Comparison of ENCODE assay signal across 8 cellular contexts in genomic region chr1:48916121-48917069, GRCh38.
DNase-seq lines count a peak whose midpoint lies in the region; ATAC-seq, FAIRE-seq and TF ChIP-seq lines count a peak whose summit lies in the region.

No MANE protein-coding gene starts in this region.

- POLR2A ChIA-PET in AG04450 (lab: Yijun Ruan, JAX) = no interaction called here

- TF ChIP-seq CTCF in AG04450 (IDR thresholded peaks at IDR 0.05; ENCODE audit: low read depth, low read length) (peak; percentile 53), GM23338 (conservative IDR thresholded peaks at IDR 0.05; ENCODE audit: low read depth in 2 of 2) (peak; percentile 61 to 68), bronchial epithelial cell (IDR thresholded peaks at IDR 0.05; ENCODE audit: insufficient read depth, low read length, severe bottlenecking) (peak; percentile 53)

- H4K20me1 ChIP-seq in GM23338 (replicated peaks; ENCODE audit: insufficient read depth) = no peaks in the 10 kb centered on the region

- ATAC-seq in GM23338 (peak; percentile 99), HG02852 (IDR thresholded peaks at IDR 0.05; ENCODE audit: unreplicated experiment) (no peak), GM19455 (IDR thresholded peaks at IDR 0.05; ENCODE audit: unreplicated experiment) (no peak), HG02571 (IDR thresholded peaks at IDR 0.05; ENCODE audit: unreplicated experiment) (no peak)

- FAIRE-seq in bronchial epithelial cell (lab: Jason Lieb, UNC) = no peak

- CTCF ChIA-PET in AG04450 (lab: Charles Lee) = interaction anchor here (0.6 kb wide), 1 partner anchor 1423 kb away, joined by 3 read pairs; no protein-coding TSS in a partner anchor

- no peaks in the 10 kb centered on the region for H3K27me3 Mint-ChIP-seq in GM23338 (ENCODE audit: insufficient read depth, low read depth, poor library complexity)

- H3K27me3 ChIP-seq in AG04450 (ENCODE audit: control insufficient read depth, insufficient read depth, low read length) (no peaks in the 10 kb centered on the region), GM23338 (ENCODE audit: insufficient read depth) (no peaks in the 10 kb centered on the region), bronchial epithelial cell (ENCODE audit: control insufficient read depth, insufficient read depth, low read length) (no peaks in the 10 kb centered on the region)

- H3K4me3 Mint-ChIP-seq in GM23338 = no peak overlapping the region

- no peaks in the 10 kb centered on the region for H3K36me3 Mint-ChIP-seq in GM23338 (ENCODE audit: low read depth)

- DNase-seq in AG04450 (ENCODE audit: low read depth, low spot score) (no peak), GM23338 (ENCODE audit: low spot score) (peak; percentile 84), NCI-H446 treated with DMSO at 0.1 percent for 48 hours (lab: John Stamatoyannopoulos, UW) (peak; percentile 53), bronchial epithelial cell (ENCODE audit: low read depth) (peak; percentile 66), midbrain (lab: John Stamatoyannopoulos, UW) (peak; percentile 40)

- no peak overlapping the region for H3K27ac ChIP-seq in AG04450 (ENCODE audit: low read depth, low read length)
- H3K27ac ChIP-seq in GM23338 (ENCODE audit: low read depth) = no peak overlapping the region

- H3K4me1 Mint-ChIP-seq in GM23338 = peaks cover 9% of the 10 kb centered on the region; the same call in 2 of the 3 replicates

- H3K9me3 ChIP-seq in AG04450 (ENCODE audit: control insufficient read depth, insufficient read depth, low read length) = no peaks in the 10 kb centered on the region

- no peak overlapping the region for H3K4me2 ChIP-seq in GM23338

- H3F3A ChIP-seq in GM23338 (replicated peaks; ENCODE audit: low read depth) = no peaks in the 10 kb centered on the region

- no peaks in the 10 kb centered on the region for H3K9me2 ChIP-seq in GM23338 (ENCODE audit: insufficient read depth)

- H3K9me3 Mint-ChIP-seq in GM23338 = no peaks in the 10 kb centered on the region

- H3K4me3 ChIP-seq in AG04450 (ENCODE audit: low read depth, low read length) (no peak overlapping the region), GM23338 (no peak overlapping the region), bronchial epithelial cell (ENCODE audit: low read depth, low read length) (no peak overlapping the region)

- H2AFZ ChIP-seq in GM23338 = peak overlapping the region; percentile 64

- H3K79me2 ChIP-seq in GM23338 (replicated peaks; ENCODE audit: insufficient read depth) = no peaks in the 10 kb centered on the region

- H3K36me3 ChIP-seq in GM23338 (ENCODE audit: insufficient read depth) (no peaks in the 10 kb centered on the region), bronchial epithelial cell (ENCODE audit: control insufficient read depth, insufficient read depth, low read length) (no peaks in the 10 kb centered on the region)

- peak overlapping the region; percentile 16; the same call in 1 of the 2 replicates for H3K27ac Mint-ChIP-seq in GM23338

- H3K4me1 ChIP-seq in GM23338 (ENCODE audit: insufficient read depth) = no peaks in the 10 kb centered on the region

TF ChIP-seq in GM23338, 12 proteins besides CTCF, POLR2A, EP300 and RAD21 (continues in another document):
- TF ChIP-seq ZNF331 (CRISPR knock-in tag; IDR thresholded peaks at IDR 0.05; ENCODE audit: low read depth) (no peak), EZH2 (IDR thresholded peaks at IDR 0.05; ENCODE audit: low read depth, unreplicated experiment) (no peak), ZNF114 (CRISPR knock-in tag; IDR thresholded peaks at IDR 0.05) (no peak), EZH2phosphoT487 (IDR thresholded peaks at IDR 0.05; ENCODE audit: unreplicated experiment) (no peak), STAT1 (IDR thresholded peaks at IDR 0.05; ENCODE audit: unreplicated experiment) (no peak)
- TF ChIP-seq, protein P1, sequence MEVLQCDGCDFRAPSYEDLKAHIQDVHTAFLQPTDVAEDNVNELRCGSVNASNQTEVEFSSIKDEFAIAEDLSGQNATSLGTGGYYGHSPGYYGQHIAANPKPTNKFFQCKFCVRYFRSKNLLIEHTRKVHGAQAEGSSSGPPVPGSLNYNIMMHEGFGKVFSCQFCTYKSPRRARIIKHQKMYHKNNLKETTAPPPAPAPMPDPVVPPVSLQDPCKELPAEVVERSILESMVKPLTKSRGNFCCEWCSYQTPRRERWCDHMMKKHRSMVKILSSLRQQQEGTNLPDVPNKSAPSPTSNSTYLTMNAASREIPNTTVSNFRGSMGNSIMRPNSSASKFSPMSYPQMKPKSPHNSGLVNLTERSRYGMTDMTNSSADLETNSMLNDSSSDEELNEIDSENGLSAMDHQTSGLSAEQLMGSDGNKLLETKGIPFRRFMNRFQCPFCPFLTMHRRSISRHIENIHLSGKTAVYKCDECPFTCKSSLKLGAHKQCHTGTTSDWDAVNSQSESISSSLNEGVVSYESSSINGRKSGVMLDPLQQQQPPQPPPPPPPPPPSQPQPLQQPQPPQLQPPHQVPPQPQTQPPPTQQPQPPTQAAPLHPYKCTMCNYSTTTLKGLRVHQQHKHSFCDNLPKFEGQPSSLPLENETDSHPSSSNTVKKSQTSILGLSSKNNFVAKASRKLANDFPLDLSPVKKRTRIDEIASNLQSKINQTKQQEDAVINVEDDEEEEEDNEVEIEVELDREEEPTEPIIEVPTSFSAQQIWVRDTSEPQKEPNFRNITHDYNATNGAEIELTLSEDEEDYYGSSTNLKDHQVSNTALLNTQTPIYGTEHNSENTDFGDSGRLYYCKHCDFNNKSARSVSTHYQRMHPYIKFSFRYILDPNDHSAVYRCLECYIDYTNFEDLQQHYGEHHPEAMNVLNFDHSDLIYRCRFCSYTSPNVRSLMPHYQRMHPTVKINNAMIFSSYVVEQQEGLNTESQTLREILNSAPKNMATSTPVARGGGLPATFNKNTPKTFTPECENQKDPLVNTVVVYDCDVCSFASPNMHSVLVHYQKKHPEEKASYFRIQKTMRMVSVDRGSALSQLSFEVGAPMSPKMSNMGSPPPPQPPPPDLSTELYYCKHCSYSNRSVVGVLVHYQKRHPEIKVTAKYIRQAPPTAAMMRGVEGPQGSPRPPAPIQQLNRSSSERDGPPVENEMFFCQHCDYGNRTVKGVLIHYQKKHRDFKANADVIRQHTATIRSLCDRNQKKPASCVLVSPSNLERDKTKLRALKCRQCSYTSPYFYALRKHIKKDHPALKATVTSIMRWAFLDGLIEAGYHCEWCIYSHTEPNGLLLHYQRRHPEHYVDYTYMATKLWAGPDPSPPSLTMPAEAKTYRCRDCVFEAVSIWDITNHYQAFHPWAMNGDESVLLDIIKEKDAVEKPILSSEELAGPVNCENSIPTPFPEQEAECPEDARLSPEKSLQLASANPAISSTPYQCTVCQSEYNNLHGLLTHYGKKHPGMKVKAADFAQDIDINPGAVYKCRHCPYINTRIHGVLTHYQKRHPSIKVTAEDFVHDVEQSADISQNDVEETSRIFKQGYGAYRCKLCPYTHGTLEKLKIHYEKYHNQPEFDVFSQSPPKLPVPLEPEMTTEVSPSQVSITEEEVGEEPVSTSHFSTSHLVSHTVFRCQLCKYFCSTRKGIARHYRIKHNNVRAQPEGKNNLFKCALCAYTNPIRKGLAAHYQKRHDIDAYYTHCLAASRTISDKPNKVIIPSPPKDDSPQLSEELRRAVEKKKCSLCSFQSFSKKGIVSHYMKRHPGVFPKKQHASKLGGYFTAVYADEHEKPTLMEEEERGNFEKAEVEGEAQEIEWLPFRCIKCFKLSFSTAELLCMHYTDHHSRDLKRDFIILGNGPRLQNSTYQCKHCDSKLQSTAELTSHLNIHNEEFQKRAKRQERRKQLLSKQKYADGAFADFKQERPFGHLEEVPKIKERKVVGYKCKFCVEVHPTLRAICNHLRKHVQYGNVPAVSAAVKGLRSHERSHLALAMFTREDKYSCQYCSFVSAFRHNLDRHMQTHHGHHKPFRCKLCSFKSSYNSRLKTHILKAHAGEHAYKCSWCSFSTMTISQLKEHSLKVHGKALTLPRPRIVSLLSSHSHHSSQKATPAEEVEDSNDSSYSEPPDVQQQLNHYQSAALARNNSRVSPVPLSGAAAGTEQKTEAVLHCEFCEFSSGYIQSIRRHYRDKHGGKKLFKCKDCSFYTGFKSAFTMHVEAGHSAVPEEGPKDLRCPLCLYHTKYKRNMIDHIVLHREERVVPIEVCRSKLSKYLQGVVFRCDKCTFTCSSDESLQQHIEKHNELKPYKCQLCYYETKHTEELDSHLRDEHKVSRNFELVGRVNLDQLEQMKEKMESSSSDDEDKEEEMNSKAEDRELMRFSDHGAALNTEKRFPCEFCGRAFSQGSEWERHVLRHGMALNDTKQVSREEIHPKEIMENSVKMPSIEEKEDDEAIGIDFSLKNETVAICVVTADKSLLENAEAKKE (CRISPR knock-in tag; IDR thresholded peaks at IDR 0.05) = no peak
- TF ChIP-seq, protein P2, sequence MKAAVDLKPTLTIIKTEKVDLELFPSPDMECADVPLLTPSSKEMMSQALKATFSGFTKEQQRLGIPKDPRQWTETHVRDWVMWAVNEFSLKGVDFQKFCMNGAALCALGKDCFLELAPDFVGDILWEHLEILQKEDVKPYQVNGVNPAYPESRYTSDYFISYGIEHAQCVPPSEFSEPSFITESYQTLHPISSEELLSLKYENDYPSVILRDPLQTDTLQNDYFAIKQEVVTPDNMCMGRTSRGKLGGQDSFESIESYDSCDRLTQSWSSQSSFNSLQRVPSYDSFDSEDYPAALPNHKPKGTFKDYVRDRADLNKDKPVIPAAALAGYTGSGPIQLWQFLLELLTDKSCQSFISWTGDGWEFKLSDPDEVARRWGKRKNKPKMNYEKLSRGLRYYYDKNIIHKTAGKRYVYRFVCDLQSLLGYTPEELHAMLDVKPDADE (IDR thresholded peaks at IDR 0.05) = no peak
